8 cellular contexts compared by ENCODE assay signal in the genomic region with DNA sequence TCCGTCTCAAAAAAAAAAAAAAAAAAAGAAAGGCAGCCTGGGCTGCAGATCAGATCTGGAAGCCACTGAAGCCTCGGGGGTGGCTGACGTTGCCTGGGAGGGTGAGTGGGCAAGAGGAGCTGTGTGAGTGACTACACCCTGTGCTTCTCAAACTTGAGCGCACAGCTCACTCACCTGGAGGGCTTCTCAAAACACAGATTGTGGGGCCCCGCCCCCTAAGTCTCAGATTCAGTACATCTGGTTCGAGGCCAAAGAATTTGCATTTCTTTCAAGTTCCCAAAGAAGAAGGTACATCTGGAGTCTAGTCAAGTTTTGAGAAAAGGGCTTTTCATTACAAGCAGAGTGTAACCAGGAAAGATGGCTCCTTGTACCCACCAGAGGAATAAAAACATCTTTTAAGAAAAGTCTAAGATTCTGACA.
A peak's percentile ranks its signal among the peaks of the same experiment; 100 is the strongest.
DNase-seq lines count a peak whose midpoint lies in the region; ATAC-seq and TF ChIP-seq lines count a peak whose summit lies in the region.

No MANE protein-coding gene starts in this region.

- H3K27me3 Mint-ChIP-seq in HFFc6 (ENCODE audit: insufficient read depth) (peaks cover 4% of the 10 kb centered on the region; the same call in 1 of the 2 replicates), osteocyte (ENCODE audit: unreplicated experiment) (no peaks in the 10 kb centered on the region)

- no peak for DNase-seq in HFFc6
- DNase-seq in RPMI8226 = peak; percentile 59
- DNase-seq in osteocyte (ENCODE audit: extremely low spot score, unreplicated experiment) = peak; percentile 46
- DNase-seq in left ventricle myocardium inferior = no peak
- no peak for DNase-seq in NCI-H1105 (lab: John Stamatoyannopoulos, UW)
- no peak for DNase-seq in nucleus accumbens (lab: John Stamatoyannopoulos, UW)
- DNase-seq in SJCRH30 = no peak

- H3K4me3 ChIP-seq in left ventricle myocardium inferior (no peak overlapping the region), SJCRH30 (no peak overlapping the region)

- H3K4me1 ChIP-seq in left ventricle myocardium inferior (peaks cover 3% of the 10 kb centered on the region), SJCRH30 (peaks cover 11% of the 10 kb centered on the region; the same call in 1 of the 2 replicates)

- H3K36me3 ChIP-seq in left ventricle myocardium inferior (no peaks in the 10 kb centered on the region), SJCRH30 (no peaks in the 10 kb centered on the region)

- H3K36me3 Mint-ChIP-seq in HFFc6 (ENCODE audit: low read depth) (no peaks in the 10 kb centered on the region), osteocyte (ENCODE audit: unreplicated experiment) (no peaks in the 10 kb centered on the region)

- ATAC-seq in GM18517 (IDR thresholded peaks at IDR 0.05; ENCODE audit: unreplicated experiment) = peak; percentile 80

- intact Hi-C loops in left ventricle myocardium inferior (cut with micrococcal nuclease) = loop anchor here (5.0 kb wide), 1 partner anchor 608 kb away; no protein-coding TSS in a partner anchor

- H3K27ac Mint-ChIP-seq in HFFc6 = peak overlapping the region; percentile 91
- H3K27ac Mint-ChIP-seq in osteocyte (ENCODE audit: unreplicated experiment) = no peak overlapping the region

- no peaks in the 10 kb centered on the region for H3K9me3 ChIP-seq in left ventricle myocardium inferior (replicated peaks)
- H3K9me3 ChIP-seq in SJCRH30 (replicated peaks) = no peaks in the 10 kb centered on the region

- H3K9me3 Mint-ChIP-seq in HFFc6 (no peaks in the 10 kb centered on the region), osteocyte (ENCODE audit: unreplicated experiment) (no peaks in the 10 kb centered on the region)

- TF ChIP-seq CTCF in HFFc6 (IDR thresholded peaks at IDR 0.05) = no peak
- TF ChIP-seq CTCF in osteocyte (IDR thresholded peaks at IDR 0.05) = no peak
- no peak for TF ChIP-seq CTCF in left ventricle myocardium inferior (IDR thresholded peaks at IDR 0.05; ENCODE audit: borderline replicate concordance)

- H3K4me3 Mint-ChIP-seq in HFFc6 = no peak overlapping the region
- no peak overlapping the region for H3K4me3 Mint-ChIP-seq in osteocyte (ENCODE audit: unreplicated experiment)

- H3K27ac ChIP-seq in left ventricle myocardium inferior (replicated peaks) (no peak overlapping the region), SJCRH30 (no peak overlapping the region)

- H3K27me3 ChIP-seq in left ventricle myocardium inferior (ENCODE audit: low read depth) (no peaks in the 10 kb centered on the region), SJCRH30 (no peaks in the 10 kb centered on the region)

- H3K4me1 Mint-ChIP-seq in HFFc6 (ENCODE audit: low read depth) = peaks cover 43% of the 10 kb centered on the region
- H3K4me1 Mint-ChIP-seq in osteocyte (ENCODE audit: unreplicated experiment) = peaks cover 19% of the 10 kb centered on the region

Comparison
In these comparisons a context has a peak if more than half of its experiments do, and no peak if none do; other contexts are left out.
1. DNase-seq: peak in RPMI8226 (single experiment) and osteocyte (single experiment); none in HFFc6 (single experiment), left ventricle myocardium inferior (single experiment), NCI-H1105 (single experiment), nucleus accumbens (0 of 56) and SJCRH30 (0 of 2).